Comparison of ENCODE assay signal across 1 cellular context in the genomic region with DNA sequence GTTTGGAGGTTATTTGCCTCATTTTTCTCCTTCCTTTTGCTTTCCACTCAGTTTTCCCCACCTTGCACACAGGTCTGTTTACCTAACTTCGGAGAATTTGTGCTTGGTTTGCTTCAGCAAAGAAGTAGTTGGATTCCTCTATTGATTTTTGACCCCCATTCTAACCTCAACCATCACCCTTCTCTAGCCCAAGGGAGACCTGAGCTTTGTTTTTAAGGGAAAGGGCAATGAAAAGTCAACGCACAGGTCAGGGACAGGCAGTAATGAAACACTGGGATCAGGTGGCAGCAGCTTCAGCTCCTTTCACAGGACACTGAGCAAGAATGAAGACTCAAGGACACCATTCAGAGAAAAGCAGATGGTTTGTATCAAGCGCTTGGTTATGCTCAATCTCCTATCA.
TF ChIP-seq lines count a peak whose summit lies in the region.

No MANE protein-coding gene starts in this region.

TF ChIP-seq in HepG2, 621 proteins besides CTCF, POLR2A, EP300 and RAD21 (continued from another document and continues in another):
- peak; percentile 73 for TF ChIP-seq PAXIP1 (CRISPR knock-in tag; conservative IDR thresholded peaks at IDR 0.05)
- TF ChIP-seq JDP2 (CRISPR knock-in tag; IDR thresholded peaks at IDR 0.05; ENCODE audit: borderline replicate concordance), result no peak
- no peak for TF ChIP-seq ZFAT (CRISPR knock-in tag; conservative IDR thresholded peaks at IDR 0.05)
- 0 out of 2 replicates have a peak, but pooled peaks have one; percentile 53 for TF ChIP-seq ZNF564 (CRISPR knock-in tag; IDR thresholded peaks at IDR 0.05)
- peak; percentile 61 for TF ChIP-seq TCF7 (IDR thresholded peaks at IDR 0.05; ENCODE audit: low read depth)
- peak; percentile 41; the same call in 1 of the 2 replicates for TF ChIP-seq RXRB (CRISPR knock-in tag; IDR thresholded peaks at IDR 0.05; ENCODE audit: borderline replicate concordance)
- TF ChIP-seq GATAD2A (CRISPR knock-in tag; IDR thresholded peaks at IDR 0.05), result peak; percentile 92
- peak; percentile 97 for TF ChIP-seq NR2F6 (IDR thresholded peaks at IDR 0.05)
- peak; percentile 91 for TF ChIP-seq NR2F6 (CRISPR knock-in tag; IDR thresholded peaks at IDR 0.05)
- TF ChIP-seq TARDBP (CRISPR knock-in tag; IDR thresholded peaks at IDR 0.05), result peak; percentile 74; the same call in 1 of the 2 replicates
- TF ChIP-seq ARID2 (CRISPR knock-in tag; IDR thresholded peaks at IDR 0.05; ENCODE audit: borderline replicate concordance), result no peak
- TF ChIP-seq IRF2 (CRISPR knock-in tag; IDR thresholded peaks at IDR 0.05), result peak; percentile 27; the same call in 1 of the 2 replicates
- TF ChIP-seq, protein P1, sequence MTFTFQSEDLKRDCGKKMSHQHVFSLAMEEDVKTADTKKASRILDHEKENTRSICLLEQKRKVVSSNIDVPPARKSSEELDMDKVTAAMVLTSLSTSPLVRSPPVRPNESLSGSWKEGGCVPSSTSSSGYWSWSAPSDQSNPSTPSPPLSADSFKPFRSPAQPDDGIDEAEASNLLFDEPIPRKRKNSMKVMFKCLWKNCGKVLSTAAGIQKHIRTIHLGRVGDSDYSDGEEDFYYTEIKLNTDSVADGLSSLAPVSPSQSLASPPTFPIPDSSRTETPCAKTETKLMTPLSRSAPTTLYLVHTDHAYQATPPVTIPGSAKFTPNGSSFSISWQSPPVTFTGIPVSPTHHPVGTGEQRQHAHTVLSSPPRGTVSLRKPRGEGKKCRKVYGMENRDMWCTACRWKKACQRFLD (CRISPR knock-in tag; IDR thresholded peaks at IDR 0.05; ENCODE audit: borderline replicate concordance), result no peak
- TF ChIP-seq, protein P2, sequence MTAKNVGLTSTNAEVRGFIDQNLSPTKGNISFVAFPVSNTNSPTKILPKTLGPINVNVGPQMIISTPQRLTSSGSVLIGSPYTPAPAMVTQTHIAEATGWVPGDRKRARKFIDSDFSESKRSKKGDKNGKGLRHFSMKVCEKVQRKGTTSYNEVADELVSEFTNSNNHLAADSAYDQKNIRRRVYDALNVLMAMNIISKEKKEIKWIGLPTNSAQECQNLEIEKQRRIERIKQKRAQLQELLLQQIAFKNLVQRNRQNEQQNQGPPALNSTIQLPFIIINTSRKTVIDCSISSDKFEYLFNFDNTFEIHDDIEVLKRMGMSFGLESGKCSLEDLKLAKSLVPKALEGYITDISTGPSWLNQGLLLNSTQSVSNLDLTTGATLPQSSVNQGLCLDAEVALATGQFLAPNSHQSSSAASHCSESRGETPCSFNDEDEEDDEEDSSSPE (CRISPR knock-in tag; IDR thresholded peaks at IDR 0.05), result no peak
- TF ChIP-seq RXRA (CRISPR knock-in tag; IDR thresholded peaks at IDR 0.05), result peak; percentile 31; the same call in 1 of the 2 replicates
- 0 out of 2 replicates have a peak, but pooled peaks have one; percentile 50 for TF ChIP-seq TFE3 (CRISPR knock-in tag; IDR thresholded peaks at IDR 0.05)
- peak; percentile 74; the same call in 1 of the 2 replicates for TF ChIP-seq SOX5 (CRISPR knock-in tag; IDR thresholded peaks at IDR 0.05; ENCODE audit: borderline replicate concordance)
- peak; percentile 74 for TF ChIP-seq GFI1 (CRISPR knock-in tag; IDR thresholded peaks at IDR 0.05; ENCODE audit: borderline replicate concordance)
- peak; percentile 55; the same call in 1 of the 2 replicates for TF ChIP-seq TOE1 (CRISPR knock-in tag; IDR thresholded peaks at IDR 0.05)
- TF ChIP-seq TMF1 (CRISPR knock-in tag; IDR thresholded peaks at IDR 0.05; ENCODE audit: low read depth), result no peak
- TF ChIP-seq TEAD3 (CRISPR knock-in tag; optimal IDR thresholded peaks at IDR 0.05; ENCODE audit: borderline replicate concordance), result peak; percentile 62
- TF ChIP-seq, protein P3, sequence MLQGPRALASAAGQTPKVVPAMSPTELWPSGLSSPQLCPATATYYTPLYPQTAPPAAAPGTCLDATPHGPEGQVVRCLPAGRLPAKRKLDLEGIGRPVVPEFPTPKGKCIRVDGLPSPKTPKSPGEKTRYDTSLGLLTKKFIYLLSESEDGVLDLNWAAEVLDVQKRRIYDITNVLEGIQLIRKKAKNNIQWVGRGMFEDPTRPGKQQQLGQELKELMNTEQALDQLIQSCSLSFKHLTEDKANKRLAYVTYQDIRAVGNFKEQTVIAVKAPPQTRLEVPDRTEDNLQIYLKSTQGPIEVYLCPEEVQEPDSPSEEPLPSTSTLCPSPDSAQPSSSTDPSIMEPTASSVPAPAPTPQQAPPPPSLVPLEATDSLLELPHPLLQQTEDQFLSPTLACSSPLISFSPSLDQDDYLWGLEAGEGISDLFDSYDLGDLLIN (CRISPR knock-in tag; IDR thresholded peaks at IDR 0.05; ENCODE audit: borderline replicate concordance), result no peak
- peak; percentile 42; the same call in 1 of the 2 replicates for TF ChIP-seq PITX1 (CRISPR knock-in tag; IDR thresholded peaks at IDR 0.05)
- no peak for TF ChIP-seq SIN3B (IDR thresholded peaks at IDR 0.05; ENCODE audit: low read length)
- no peak for TF ChIP-seq ZNF878 (CRISPR knock-in tag; IDR thresholded peaks at IDR 0.05)
- TF ChIP-seq, protein P4, sequence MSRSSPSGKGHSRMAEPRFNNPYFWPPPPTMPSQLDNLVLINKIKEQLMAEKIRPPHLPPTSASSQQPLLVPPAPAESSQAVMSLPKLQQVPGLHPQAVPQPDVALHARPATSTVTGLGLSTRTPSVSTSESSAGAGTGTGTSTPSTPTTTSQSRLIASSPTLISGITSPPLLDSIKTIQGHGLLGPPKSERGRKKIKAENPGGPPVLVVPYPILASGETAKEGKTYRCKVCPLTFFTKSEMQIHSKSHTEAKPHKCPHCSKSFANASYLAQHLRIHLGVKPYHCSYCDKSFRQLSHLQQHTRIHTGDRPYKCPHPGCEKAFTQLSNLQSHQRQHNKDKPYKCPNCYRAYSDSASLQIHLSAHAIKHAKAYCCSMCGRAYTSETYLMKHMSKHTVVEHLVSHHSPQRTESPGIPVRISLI (CRISPR knock-in tag; IDR thresholded peaks at IDR 0.05; ENCODE audit: borderline replicate concordance), result peak; percentile 40; the same call in 1 of the 2 replicates
- no peak for TF ChIP-seq ZNF101 (CRISPR knock-in tag; IDR thresholded peaks at IDR 0.05; ENCODE audit: borderline replicate concordance, low read depth)
- TF ChIP-seq RCOR2 (CRISPR knock-in tag; IDR thresholded peaks at IDR 0.05), result peak; percentile 67; the same call in 1 of the 2 replicates
- TF ChIP-seq, protein P5, sequence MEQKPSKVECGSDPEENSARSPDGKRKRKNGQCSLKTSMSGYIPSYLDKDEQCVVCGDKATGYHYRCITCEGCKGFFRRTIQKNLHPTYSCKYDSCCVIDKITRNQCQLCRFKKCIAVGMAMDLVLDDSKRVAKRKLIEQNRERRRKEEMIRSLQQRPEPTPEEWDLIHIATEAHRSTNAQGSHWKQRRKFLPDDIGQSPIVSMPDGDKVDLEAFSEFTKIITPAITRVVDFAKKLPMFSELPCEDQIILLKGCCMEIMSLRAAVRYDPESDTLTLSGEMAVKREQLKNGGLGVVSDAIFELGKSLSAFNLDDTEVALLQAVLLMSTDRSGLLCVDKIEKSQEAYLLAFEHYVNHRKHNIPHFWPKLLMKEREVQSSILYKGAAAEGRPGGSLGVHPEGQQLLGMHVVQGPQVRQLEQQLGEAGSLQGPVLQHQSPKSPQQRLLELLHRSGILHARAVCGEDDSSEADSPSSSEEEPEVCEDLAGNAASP (CRISPR knock-in tag; IDR thresholded peaks at IDR 0.05; ENCODE audit: borderline replicate concordance), result peak; percentile 78; the same call in 1 of the 2 replicates
- TF ChIP-seq SUZ12 (IDR thresholded peaks at IDR 0.05; ENCODE audit: low read depth, low read length), result no peak
- no peak for TF ChIP-seq ZNF451 (CRISPR knock-in tag; IDR thresholded peaks at IDR 0.05)
- peak; percentile 92 for TF ChIP-seq ISL2 (CRISPR knock-in tag; IDR thresholded peaks at IDR 0.05)
- TF ChIP-seq ZNF781 (CRISPR knock-in tag; IDR thresholded peaks at IDR 0.05; ENCODE audit: borderline replicate concordance, not compliant biosample characterization), result no peak
- 0 out of 2 replicates have a peak, but pooled peaks have one; percentile 62 for TF ChIP-seq ZNF292 (CRISPR knock-in tag; IDR thresholded peaks at IDR 0.05; ENCODE audit: borderline replicate concordance, low read depth)
- no peak for TF ChIP-seq ZNF780A (CRISPR knock-in tag; IDR thresholded peaks at IDR 0.05)
- no peak for TF ChIP-seq KAT7 (CRISPR knock-in tag; IDR thresholded peaks at IDR 0.05; ENCODE audit: borderline replicate concordance)
- TF ChIP-seq, protein P6, sequence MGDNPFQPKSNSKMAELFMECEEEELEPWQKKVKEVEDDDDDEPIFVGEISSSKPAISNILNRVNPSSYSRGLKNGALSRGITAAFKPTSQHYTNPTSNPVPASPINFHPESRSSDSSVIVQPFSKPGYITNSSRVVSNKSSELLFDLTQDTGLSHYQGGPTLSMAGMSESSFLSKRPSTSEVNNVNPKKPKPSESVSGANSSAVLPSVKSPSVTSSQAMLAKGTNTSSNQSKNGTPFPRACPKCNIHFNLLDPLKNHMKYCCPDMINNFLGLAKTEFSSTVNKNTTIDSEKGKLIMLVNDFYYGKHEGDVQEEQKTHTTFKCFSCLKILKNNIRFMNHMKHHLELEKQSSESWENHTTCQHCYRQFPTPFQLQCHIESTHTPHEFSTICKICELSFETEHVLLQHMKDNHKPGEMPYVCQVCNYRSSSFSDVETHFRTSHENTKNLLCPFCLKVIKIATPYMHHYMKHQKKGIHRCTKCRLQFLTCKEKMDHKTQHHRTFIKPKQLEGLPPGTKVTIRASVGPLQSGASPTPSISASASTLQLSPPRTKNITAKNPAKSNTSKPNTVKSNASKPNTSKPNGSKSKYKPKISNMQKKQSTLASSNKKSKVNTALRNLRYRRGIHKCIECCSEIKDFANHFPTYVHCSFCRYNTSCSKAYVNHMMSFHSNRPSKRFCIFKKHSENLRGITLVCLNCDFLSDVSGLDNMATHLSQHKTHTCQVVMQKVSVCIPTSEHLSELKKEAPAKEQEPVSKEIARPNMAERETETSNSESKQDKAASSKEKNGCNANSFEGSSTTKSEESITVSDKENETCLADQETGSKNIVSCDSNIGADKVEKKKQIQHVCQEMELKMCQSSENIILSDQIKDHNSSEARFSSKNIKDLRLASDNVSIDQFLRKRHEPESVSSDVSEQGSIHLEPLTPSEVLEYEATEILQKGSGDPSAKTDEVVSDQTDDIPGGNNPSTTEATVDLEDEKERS (CRISPR knock-in tag; IDR thresholded peaks at IDR 0.05), result no peak
- TF ChIP-seq ZFP36L2 (CRISPR knock-in tag; IDR thresholded peaks at IDR 0.05), result no peak
- TF ChIP-seq, protein P7, sequence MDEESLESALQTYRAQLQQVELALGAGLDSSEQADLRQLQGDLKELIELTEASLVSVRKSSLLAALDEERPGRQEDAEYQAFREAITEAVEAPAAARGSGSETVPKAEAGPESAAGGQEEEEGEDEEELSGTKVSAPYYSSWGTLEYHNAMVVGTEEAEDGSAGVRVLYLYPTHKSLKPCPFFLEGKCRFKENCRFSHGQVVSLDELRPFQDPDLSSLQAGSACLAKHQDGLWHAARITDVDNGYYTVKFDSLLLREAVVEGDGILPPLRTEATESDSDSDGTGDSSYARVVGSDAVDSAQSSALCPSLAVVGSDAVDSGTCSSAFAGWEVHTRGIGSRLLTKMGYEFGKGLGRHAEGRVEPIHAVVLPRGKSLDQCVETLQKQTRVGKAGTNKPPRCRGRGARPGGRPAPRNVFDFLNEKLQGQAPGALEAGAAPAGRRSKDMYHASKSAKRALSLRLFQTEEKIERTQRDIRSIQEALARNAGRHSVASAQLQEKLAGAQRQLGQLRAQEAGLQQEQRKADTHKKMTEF (CRISPR knock-in tag; IDR thresholded peaks at IDR 0.05), result peak; percentile 36; the same call in 1 of the 2 replicates
- no peak for TF ChIP-seq SKIL (CRISPR knock-in tag; IDR thresholded peaks at IDR 0.05; ENCODE audit: borderline replicate concordance)
- peak; percentile 58 for TF ChIP-seq POGZ (CRISPR knock-in tag; IDR thresholded peaks at IDR 0.05)
- peak; percentile 86 for TF ChIP-seq NR2F1 (CRISPR knock-in tag; IDR thresholded peaks at IDR 0.05)
- TF ChIP-seq HNRNPK (IDR thresholded peaks at IDR 0.05; ENCODE audit: low read depth, low read length, poor library complexity, severe bottlenecking), result no peak
